Comparison of ENCODE assay signal across 8 cellular contexts in the genomic region with DNA sequence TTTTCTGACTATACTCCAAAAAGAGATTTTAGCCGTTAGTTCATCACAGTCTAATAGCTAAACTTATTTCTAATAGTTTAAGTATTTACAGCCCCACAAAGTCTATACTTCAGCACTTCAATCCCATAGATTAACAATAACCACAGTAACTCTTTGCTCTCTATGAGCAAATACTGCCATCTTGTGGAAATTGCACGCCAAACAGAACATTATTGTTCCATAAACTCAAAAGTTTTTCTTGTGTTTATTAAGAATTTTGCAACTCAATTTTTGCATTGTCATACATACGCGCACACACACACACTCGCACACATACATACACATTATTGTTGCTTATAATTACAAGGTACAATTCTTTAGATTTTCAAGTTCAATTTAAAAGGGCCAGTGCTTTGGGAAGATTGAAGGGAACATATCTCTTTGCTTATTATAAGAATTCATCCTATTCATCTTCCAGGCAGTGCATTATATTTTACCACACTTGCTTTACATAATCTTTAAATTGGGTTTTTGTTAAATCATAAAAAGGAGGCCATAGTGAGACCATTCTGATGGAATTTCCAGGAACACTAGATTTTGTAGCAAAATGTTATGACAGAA.
DNase-seq lines count a peak whose midpoint lies in the region; ATAC-seq and TF ChIP-seq lines count a peak whose summit lies in the region.

No MANE protein-coding gene starts in this region.

- DNase-seq in COR-L47 (lab: John Stamatoyannopoulos, UW) (peak; percentile 35), NCI-H82 (lab: John Stamatoyannopoulos, UW) (peak; percentile 61), colonic mucosa (peak; percentile 20), mucosa of gallbladder (ENCODE audit: low spot score) (peak; percentile 17)
- no peak for DNase-seq in activated T-cell treated with anti-CD3 and anti-CD28 coated beads, Interleukin-2, amount 50 U/mL, for 48 hours
- no peak for DNase-seq in activated T-cell treated with anti-CD3 and anti-CD28 coated beads, Interleukin-2, amount 50 U/mL, for 24 hours

- no peak overlapping the region for H3K27ac Mint-ChIP-seq in activated T-cell treated with anti-CD3 and anti-CD28 coated beads, Interleukin-2, amount 50 U/mL, for 24 hours

- H3K27ac ChIP-seq in colonic mucosa = no peak overlapping the region

- no peaks in the 10 kb centered on the region for H3K36me3 Mint-ChIP-seq in activated T-cell treated with anti-CD3 and anti-CD28 coated beads, Interleukin-2, amount 50 U/mL, for 24 hours (ENCODE audit: low read depth)

- H3K9me3 ChIP-seq in colonic mucosa = no peaks in the 10 kb centered on the region

- no peaks in the 10 kb centered on the region for H3K36me3 ChIP-seq in colonic mucosa

- no peaks in the 10 kb centered on the region for H3K9me3 Mint-ChIP-seq in activated T-cell treated with anti-CD3 and anti-CD28 coated beads, Interleukin-2, amount 50 U/mL, for 24 hours

- ATAC-seq in GM18873 (IDR thresholded peaks at IDR 0.05; ENCODE audit: low FRiP score, unreplicated experiment) (peak; percentile 52), HG03280 (IDR thresholded peaks at IDR 0.05; ENCODE audit: unreplicated experiment) (peak; percentile 75)

- no peaks in the 10 kb centered on the region for H3K27me3 ChIP-seq in colonic mucosa

- intact Hi-C loops in colonic mucosa (cut with DNase I) = no loop called here

- H3K4me1 Mint-ChIP-seq in activated T-cell treated with anti-CD3 and anti-CD28 coated beads, Interleukin-2, amount 50 U/mL, for 24 hours (ENCODE audit: low read depth) = no peaks in the 10 kb centered on the region

- peak; percentile 64 for TF ChIP-seq CTCF in colonic mucosa (IDR thresholded peaks at IDR 0.05)

- H3K4me3 Mint-ChIP-seq in activated T-cell treated with anti-CD3 and anti-CD28 coated beads, Interleukin-2, amount 50 U/mL, for 24 hours = no peak overlapping the region

- no peak overlapping the region for H3K9ac ChIP-seq in colonic mucosa (ENCODE audit: low read depth in 2 of 2, low read length in 2 of 2)

- H3K4me3 ChIP-seq in colonic mucosa = no peak overlapping the region

- H3K4me1 ChIP-seq in colonic mucosa = no peaks in the 10 kb centered on the region

- H3K27me3 Mint-ChIP-seq in activated T-cell treated with anti-CD3 and anti-CD28 coated beads, Interleukin-2, amount 50 U/mL, for 24 hours = no peaks in the 10 kb centered on the region

Comparison
In these comparisons a context has a peak if more than half of its experiments do, and no peak if none do; other contexts are left out.
1. DNase-seq: peak in COR-L47 (single experiment), NCI-H82 (single experiment), colonic mucosa (single experiment) and mucosa of gallbladder (single experiment); none in activated T-cell treated with anti-CD3 and anti-CD28 coated beads, Interleukin-2, amount 50 U/mL, for 48 hours (0 of 2) and activated T-cell treated with anti-CD3 and anti-CD28 coated beads, Interleukin-2, amount 50 U/mL, for 24 hours (single experiment).